Comparison of ENCODE assay signal across 22 cellular contexts in genomic region chr21:15264084-15264483, GRCh38.
"Had no signal": no experiment of that assay in that cellular context is flagged by ENCODE, and none has a peak within 500 bp of the region (broad histone marks: within the 10 kb centered on the region; RNA-seq: fewer than 3 reads in every experiment).

No MANE protein-coding gene starts in this region.

- H3K4me3 ChIP-seq: body of pancreas, cardiac muscle cell, esophagus squamous epithelium, gastrocnemius medialis, right lobe of liver, skin epidermis, uterus had no signal

- DNase-seq: activated gamma-delta T cell treated with Interleukin-2 at 50 U/mL for 16 hours; activated T-cell treated with anti-CD3 and anti-CD28 coated beads, Interleukin-2, amount 50 U/mL, for 1 hour; anterior cingulate cortex; body of pancreas; cortex of kidney; endodermal cell; esophagus squamous epithelium; gastrocnemius medialis; head of caudate nucleus; hypothalamus; nucleus accumbens; right lobe of liver; stimulated activated CD4-positive, alpha-beta T cell treated with anti-CD3 and anti-CD28 coated beads, Interleukin-2, amount 100 ng/mL, for 24 hours; trophoblast cell; uterus had no signal

- H3K4me3 Mint-ChIP-seq: activated naive CD4-positive, alpha-beta T cell treated with anti-CD3 and anti-CD28 coated beads, Interleukin-2, amount 50 U/mL, for 24 hours; endodermal cell; memory B cell; stimulated activated memory B cell treated with anti-CD40 and anti-IgM and Interleukin-4, amounts not matched to agents 10 μg/mL and 1 μg/mL and 100 μg/mL, for 72 hours; WTC11 had no signal

- H3K27ac Mint-ChIP-seq: activated naive CD4-positive, alpha-beta T cell treated with anti-CD3 and anti-CD28 coated beads, Interleukin-2, amount 50 U/mL, for 24 hours; endodermal cell; memory B cell; stimulated activated memory B cell treated with anti-CD40 and anti-IgM and Interleukin-4, amounts not matched to agents 10 μg/mL and 1 μg/mL and 100 μg/mL, for 72 hours; WTC11 had no signal

- H3K4me1 Mint-ChIP-seq: activated naive CD4-positive, alpha-beta T cell treated with anti-CD3 and anti-CD28 coated beads, Interleukin-2, amount 50 U/mL, for 24 hours; memory B cell; stimulated activated memory B cell treated with anti-CD40 and anti-IgM and Interleukin-4, amounts not matched to agents 10 μg/mL and 1 μg/mL and 100 μg/mL, for 72 hours; WTC11 had no signal

- ATAC-seq: body of pancreas; gastrocnemius medialis; right lobe of liver; stimulated activated memory B cell treated with anti-CD40 and anti-IgM and Interleukin-4, amounts not matched to agents 10 μg/mL and 1 μg/mL and 100 μg/mL, for 72 hours; WTC11 had no signal

- H3K36me3 Mint-ChIP-seq: activated naive CD4-positive, alpha-beta T cell treated with anti-CD3 and anti-CD28 coated beads, Interleukin-2, amount 50 U/mL, for 24 hours; memory B cell; stimulated activated memory B cell treated with anti-CD40 and anti-IgM and Interleukin-4, amounts not matched to agents 10 μg/mL and 1 μg/mL and 100 μg/mL, for 72 hours; WTC11 had no signal

- H3K4me1 ChIP-seq: body of pancreas, esophagus squamous epithelium, gastrocnemius medialis, parathyroid adenoma, right lobe of liver, uterus had no signal

- H3K9me3 Mint-ChIP-seq: activated naive CD4-positive, alpha-beta T cell treated with anti-CD3 and anti-CD28 coated beads, Interleukin-2, amount 50 U/mL, for 24 hours; stimulated activated memory B cell treated with anti-CD40 and anti-IgM and Interleukin-4, amounts not matched to agents 10 μg/mL and 1 μg/mL and 100 μg/mL, for 72 hours; WTC11 had no signal

- H3K27ac ChIP-seq: body of pancreas, cardiac muscle cell, esophagus squamous epithelium, gastrocnemius medialis, parathyroid adenoma, right lobe of liver, skin epidermis, uterus had no signal

- H3K9me3 ChIP-seq: body of pancreas, esophagus squamous epithelium, gastrocnemius medialis, right lobe of liver, uterus had no signal

- H3K36me3 ChIP-seq: cardiac muscle cell, esophagus squamous epithelium, gastrocnemius medialis, right lobe of liver, uterus had no signal
